ENCODE assay signal across 16 cellular contexts in genomic region chr3:193711964-193712598, GRCh38.
DNase-seq lines count a peak whose midpoint lies in the region; ATAC-seq, FAIRE-seq and TF ChIP-seq lines count a peak whose summit lies in the region.
"Had no signal": no experiment of that assay in that cellular context is flagged by ENCODE, and none has a peak within 500 bp of the region (broad histone marks: within the 10 kb centered on the region; RNA-seq: fewer than 3 reads in every experiment).

No MANE protein-coding gene starts in this region.

- no peak for ATAC-seq in HG03520 (IDR thresholded peaks at IDR 0.05; ENCODE audit: unreplicated experiment)
- ATAC-seq: activated T-helper 17 cell treated with anti-CD3 and anti-CD28 coated beads, Interleukin-2, amount 50 U/mL, for 72 hours; stimulated activated naive CD8-positive, alpha-beta T cell treated with anti-CD3 and anti-CD28 coated beads, Interleukin-15, amount 100 ng/mL, for 72 hours had no signal

- H3K4me3 ChIP-seq in epithelial cell of esophagus (ENCODE audit: low read length) = no peak overlapping the region
- H3K4me3 ChIP-seq in small intestine (ENCODE audit: low read depth in 1 of 2, low read length in 2 of 2) = no peak overlapping the region
- H3K4me3 ChIP-seq: BLaER1 had no signal

- no peaks in the 10 kb centered on the region for H3K9me3 ChIP-seq in small intestine (ENCODE audit: control insufficient read depth, low read depth)
- H3K9me3 ChIP-seq: neutrophil had no signal

- TF ChIP-seq CTCF in epithelial cell of esophagus (IDR thresholded peaks at IDR 0.05; ENCODE audit: insufficient read depth, low read depth, low read length, missing control alignments) = no peak

- H3K4me1 ChIP-seq in small intestine (ENCODE audit: control insufficient read depth in 2 of 2, insufficient read depth in 1 of 2, low read depth in 1 of 2, low read length in 1 of 2) = no peaks in the 10 kb centered on the region

- 87 to 89% (median 87%) methylated on average over 19 of the region's 19 CpGs for WGBS in small intestine, 3 donors

- no peak for FAIRE-seq in small intestine (lab: Jason Lieb, UNC)
- FAIRE-seq: kidney had no signal

- no peak overlapping the region for H3K27ac ChIP-seq in small intestine (ENCODE audit: low read depth in 1 of 2, low read length in 1 of 2)
- H3K27ac ChIP-seq: BLaER1, neutrophil had no signal

- DNase-seq in SIG-M5 treated with dmso at 0.1 percent for 504 hours (lab: John Stamatoyannopoulos, UW; ENCODE audit: unreplicated experiment) = peak; percentile 82
- no peak for DNase-seq in SIG-M5 (lab: John Stamatoyannopoulos, UW)
- DNase-seq in NCI-H345 treated with DMSO at 0.1 percent for 48 hours (lab: John Stamatoyannopoulos, UW; ENCODE audit: unreplicated experiment) = peak; percentile 99
- peak; percentile 7 for DNase-seq in epithelial cell of esophagus (ENCODE audit: low read depth)
- peak; percentile 3 for DNase-seq in small intestine
- DNase-seq in NCI-H526 treated with DMSO at 0.1 percent for 48 hours (lab: John Stamatoyannopoulos, UW) = no peak
- no peak for DNase-seq in activated T-cell treated with anti-CD3 and anti-CD28 coated beads for 4 hours
- DNase-seq: effector CD4-positive, alpha-beta T cell; kidney; midbrain; NCI-H1694; stimulated activated naive CD8-positive, alpha-beta T cell treated with anti-CD3 and anti-CD28 coated beads, Interleukin-15, amount 100 ng/mL, for 72 hours had no signal

- H3K36me3 ChIP-seq in small intestine (ENCODE audit: control insufficient read depth in 2 of 2, insufficient read depth in 2 of 2, low read length in 2 of 2) = no peaks in the 10 kb centered on the region
- H3K36me3 ChIP-seq: BLaER1, neutrophil had no signal

- no peaks in the 10 kb centered on the region for H3K27me3 ChIP-seq in small intestine (ENCODE audit: control insufficient read depth in 2 of 2, insufficient read depth in 2 of 2, low read length in 2 of 2)
- H3K27me3 ChIP-seq: BLaER1, neutrophil had no signal

Comparison
In these comparisons a context has a peak if more than half of its experiments do, and no peak if none do; other contexts are left out.
1. DNase-seq: peak in SIG-M5 treated with dmso at 0.1 percent for 504 hours (single experiment), NCI-H345 treated with DMSO at 0.1 percent for 48 hours (single experiment), epithelial cell of esophagus (single experiment) and small intestine (single experiment); none in SIG-M5 (single experiment), NCI-H526 treated with DMSO at 0.1 percent for 48 hours (single experiment) and activated T-cell treated with anti-CD3 and anti-CD28 coated beads for 4 hours (single experiment).